In genomic region chr16:29738514-29738913, GRCh38 we compare ENCODE assay signal across 10 cellular contexts. TPM values are rescaled to one million over a fixed set of nuclear protein-coding genes. Genes with fewer than 3 reads are reported as not detected.
DNase-seq lines count a peak whose midpoint lies in the region; ATAC-seq and TF ChIP-seq lines count a peak whose summit lies in the region.
"Had no signal": no experiment of that assay in that cellular context is flagged by ENCODE, and none has a peak within 500 bp of the region (broad histone marks: within the 10 kb centered on the region; RNA-seq: fewer than 3 reads in every experiment).

No MANE protein-coding gene starts in this region.

- POLR2A ChIA-PET in OCI-LY7 (lab: Charles Lee): interaction anchor here (1.3 kb wide), 1 partner anchor 52 kb away, joined by 4 read pairs; the partner anchor contains the start of gene KIF22

- H2AFZ ChIP-seq in OCI-LY7 (ENCODE audit: low read length): peak overlapping the region; percentile 56; the same call in 1 of the 2 replicates

- H3K36me3 Mint-ChIP-seq in activated naive CD8-positive, alpha-beta T cell treated with anti-CD3 and anti-CD28 coated beads for 36 hours: peaks cover 21% of the 10 kb centered on the region
- peaks cover 19% of the 10 kb centered on the region for H3K36me3 Mint-ChIP-seq in stimulated activated memory B cell treated with anti-CD40 and anti-IgM and Interleukin-4, amounts not matched to agents 10 μg/mL and 1 μg/mL and 100 μg/mL, for 72 hours

- peak; percentile 70 for DNase-seq in OCI-LY7 (ENCODE audit: low spot score)
- no peak for DNase-seq in activated naive CD8-positive, alpha-beta T cell treated with anti-CD3 and anti-CD28 coated beads for 36 hours

- H3K27me3 Mint-ChIP-seq in activated naive CD8-positive, alpha-beta T cell treated with anti-CD3 and anti-CD28 coated beads for 36 hours: no peaks in the 10 kb centered on the region
- no peaks in the 10 kb centered on the region for H3K27me3 Mint-ChIP-seq in stimulated activated memory B cell treated with anti-CD40 and anti-IgM and Interleukin-4, amounts not matched to agents 10 μg/mL and 1 μg/mL and 100 μg/mL, for 72 hours

- CTCF ChIA-PET in OCI-LY7 (lab: Charles Lee; ENCODE audit: unreplicated experiment): no interaction called here

- H3K9me3 ChIP-seq in OCI-LY7 (ENCODE audit: low read length): no peaks in the 10 kb centered on the region

- H3K9me2 ChIP-seq in OCI-LY7 (ENCODE audit: insufficient read depth, low read length): no peaks in the 10 kb centered on the region

- no peaks in the 10 kb centered on the region for H3K79me2 ChIP-seq in OCI-LY7 (ENCODE audit: insufficient read depth, low read depth, low read length)

- intact Hi-C loops in OCI-LY7 (cut with micrococcal nuclease; ENCODE audit: unreplicated experiment): no loop called here

- peaks cover 57% of the 10 kb centered on the region for H3K4me1 Mint-ChIP-seq in activated naive CD8-positive, alpha-beta T cell treated with anti-CD3 and anti-CD28 coated beads for 36 hours
- peaks cover 69% of the 10 kb centered on the region for H3K4me1 Mint-ChIP-seq in stimulated activated memory B cell treated with anti-CD40 and anti-IgM and Interleukin-4, amounts not matched to agents 10 μg/mL and 1 μg/mL and 100 μg/mL, for 72 hours

- H3K27ac ChIP-seq in OCI-LY7 (ENCODE audit: low read depth, low read length, poor library complexity, severe bottlenecking): peak overlapping the region; percentile 39

- H3K4me1 ChIP-seq in OCI-LY7 (ENCODE audit: insufficient read depth, low read length, poor library complexity, severe bottlenecking): peaks cover 27% of the 10 kb centered on the region

- H3K9me3 Mint-ChIP-seq in activated naive CD8-positive, alpha-beta T cell treated with anti-CD3 and anti-CD28 coated beads for 36 hours: peaks cover 2% of the 10 kb centered on the region
- H3K9me3 Mint-ChIP-seq in stimulated activated memory B cell treated with anti-CD40 and anti-IgM and Interleukin-4, amounts not matched to agents 10 μg/mL and 1 μg/mL and 100 μg/mL, for 72 hours: no peaks in the 10 kb centered on the region

- no TSS peak for BruUV-seq in OCI-LY7 (replicated peaks; lab: Mats Ljungman, UMichigan)

- no peaks in the 10 kb centered on the region for H4K20me1 ChIP-seq in OCI-LY7 (ENCODE audit: insufficient read depth, low read length)

- no peak for TF ChIP-seq CTCF in OCI-LY7 (conservative IDR thresholded peaks at IDR 0.05; ENCODE audit: low read length)

- ATAC-seq in GM18907 (IDR thresholded peaks at IDR 0.05; ENCODE audit: unreplicated experiment): peak; percentile 44
- peak; percentile 94 for ATAC-seq in stimulated activated memory B cell treated with anti-CD40 and anti-IgM and Interleukin-4, amounts not matched to agents 10 μg/mL and 1 μg/mL and 100 μg/mL, for 72 hours
- ATAC-seq in GM18873 (IDR thresholded peaks at IDR 0.05; ENCODE audit: low FRiP score, unreplicated experiment): no peak
- no peak for ATAC-seq in GM21381 (IDR thresholded peaks at IDR 0.05; ENCODE audit: unreplicated experiment)
- ATAC-seq in GM21390 (IDR thresholded peaks at IDR 0.05; ENCODE audit: unreplicated experiment): no peak
- ATAC-seq: K562 had no signal

- H3K27ac Mint-ChIP-seq in activated naive CD8-positive, alpha-beta T cell treated with anti-CD3 and anti-CD28 coated beads for 36 hours: peak overlapping the region; percentile 68
- peak overlapping the region; percentile 46 for H3K27ac Mint-ChIP-seq in stimulated activated memory B cell treated with anti-CD40 and anti-IgM and Interleukin-4, amounts not matched to agents 10 μg/mL and 1 μg/mL and 100 μg/mL, for 72 hours

- peak overlapping the region; percentile 7 for H3K4me3 ChIP-seq in OCI-LY7 (ENCODE audit: low read depth, low read length, poor library complexity, severe bottlenecking)
- H3K4me3 ChIP-seq: K562 had no signal

- H3K4me2 ChIP-seq in OCI-LY7 (ENCODE audit: low read length): peak overlapping the region; percentile 56

- no peaks in the 10 kb centered on the region for H3K36me3 ChIP-seq in OCI-LY7 (ENCODE audit: insufficient read depth, low read length)

- H3K4me3 Mint-ChIP-seq in activated naive CD8-positive, alpha-beta T cell treated with anti-CD3 and anti-CD28 coated beads for 36 hours: no peak overlapping the region
- no peak overlapping the region for H3K4me3 Mint-ChIP-seq in stimulated activated memory B cell treated with anti-CD40 and anti-IgM and Interleukin-4, amounts not matched to agents 10 μg/mL and 1 μg/mL and 100 μg/mL, for 72 hours

RNA-seq across cellular contexts. Expression of gene C16orf54, which starts 7.3 kb away (rescaled TPM):
- total RNA-seq in OCI-LY7 (2014; rRNA removed; shearing (Covaris generic)): not detected in 2 replicates
- 0.32 and 0.55 TPM in 2 replicates for total RNA-seq in OCI-LY7 (2022)
- 10 to 100 TPM; 17.3 to 19.1 TPM for total RNA-seq in activated naive CD8-positive, alpha-beta T cell treated with anti-CD3 and anti-CD28 coated beads for 36 hours
- total RNA-seq: fibroblast of lung had no signal

RNA-seq across cellular contexts. Expression of gene ZG16, which starts 39.5 kb away (rescaled TPM):
- not detected in 2 replicates for total RNA-seq in OCI-LY7 (2014; rRNA removed; shearing (Covaris generic))
- total RNA-seq in OCI-LY7 (2022): not detected in 2 replicates
- total RNA-seq in activated naive CD8-positive, alpha-beta T cell treated with anti-CD3 and anti-CD28 coated beads for 36 hours: not detected
- total RNA-seq: fibroblast of lung, mesenteric fat pad had no signal

RNA-seq across cellular contexts. Expression of gene KIF22, which starts 52.0 kb away (rescaled TPM):
- 315 and 339 TPM in 2 replicates for total RNA-seq in OCI-LY7 (2014; rRNA removed; shearing (Covaris generic))
- total RNA-seq in OCI-LY7 (2022): 232 and 253 TPM in 2 replicates
- total RNA-seq in activated naive CD8-positive, alpha-beta T cell treated with anti-CD3 and anti-CD28 coated beads for 36 hours: 100 to 1,000 TPM; 145 to 150 TPM

RNA-seq across cellular contexts. Expression of gene QPRT, which starts 59.5 kb away (rescaled TPM):
- 9.4 and 10.6 TPM in 2 replicates for total RNA-seq in OCI-LY7 (2014; rRNA removed; shearing (Covaris generic))
- total RNA-seq in OCI-LY7 (2022): 12.6 and 15.8 TPM in 2 replicates
- total RNA-seq in activated naive CD8-positive, alpha-beta T cell treated with anti-CD3 and anti-CD28 coated beads for 36 hours: 1 to 10 TPM; 5.4 to 5.5 TPM

Comparison
In these comparisons a context has a peak if more than half of its experiments do, and no peak if none do; other contexts are left out.
1. ATAC-seq: peak in GM18907 (single experiment) and stimulated activated memory B cell treated with anti-CD40 and anti-IgM and Interleukin-4, amounts not matched to agents 10 μg/mL and 1 μg/mL and 100 μg/mL, for 72 hours (single experiment); none in GM18873 (single experiment), GM21381 (single experiment) and GM21390 (single experiment).
2. RNA of gene C16orf54, which starts 7.3 kb away (total RNA-seq): 17.3 to 19.1 TPM in activated naive CD8-positive, alpha-beta T cell treated with anti-CD3 and anti-CD28 coated beads for 36 hours; 0.32 to 0.55 TPM in OCI-LY7; every median in the first group is over 10 times any median in the second.